In the genomic region with DNA sequence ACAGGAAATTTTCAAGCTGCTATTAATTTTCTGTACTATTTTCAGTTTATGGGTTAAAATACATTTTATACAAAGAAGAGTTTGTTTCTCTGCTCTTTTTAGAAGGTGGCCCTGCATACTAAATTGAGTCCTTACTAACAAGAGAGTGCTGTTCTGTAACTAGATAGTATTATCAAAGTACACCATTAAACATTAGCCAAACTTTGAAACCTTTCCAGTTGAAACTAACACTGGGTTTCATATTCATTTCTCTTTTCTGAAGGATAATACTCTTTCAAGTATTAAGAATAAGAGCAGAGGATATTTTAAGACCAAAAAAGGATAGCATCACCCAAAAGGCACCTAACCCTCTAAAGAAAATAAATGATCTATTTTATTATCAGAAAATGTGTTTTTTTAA, we compare ENCODE assay signal across 16 cellular contexts. TPM values are rescaled to one million over a fixed set of nuclear protein-coding genes. Genes with fewer than 3 reads are reported as not detected.
DNase-seq lines count a peak whose midpoint lies in the region; ATAC-seq and TF ChIP-seq lines count a peak whose summit lies in the region.
"Had no signal": no experiment of that assay in that cellular context is flagged by ENCODE, and none has a peak within 500 bp of the region (broad histone marks: within the 10 kb centered on the region; RNA-seq: fewer than 3 reads in every experiment).

No MANE protein-coding gene starts in this region.

- peak overlapping the region; percentile 8; the same call in 1 of the 2 replicates for H3K9ac ChIP-seq in Karpas-422 (ENCODE audit: low read length)
- H3K9ac ChIP-seq in mesenchymal stem cell (ENCODE audit: low read length), result peak overlapping the region; percentile 57
- H3K9ac ChIP-seq: neural progenitor cell had no signal

- no peak overlapping the region for H3K4ac ChIP-seq in mesenchymal stem cell (ENCODE audit: low read depth in 1 of 2, low read length in 2 of 2)

- H3K27me3 ChIP-seq in Karpas-422 (ENCODE audit: low read length) (no peaks in the 10 kb centered on the region), mesenchymal stem cell (ENCODE audit: control insufficient read depth in 1 of 2, insufficient read depth in 1 of 2, low read length in 2 of 2) (no peaks in the 10 kb centered on the region), GM23338 (ENCODE audit: insufficient read depth) (no peaks in the 10 kb centered on the region)
- H3K27me3 ChIP-seq: BLaER1 treated with 17β-estradiol and CSF1 and Interleukin-3, amounts not matched to agents 10 nM and 100 nM; hepatocyte; left lung; neural progenitor cell had no signal

- H3K9me2 ChIP-seq in Karpas-422 (replicated peaks; ENCODE audit: insufficient read depth, low read length) (no peaks in the 10 kb centered on the region), GM23338 (ENCODE audit: insufficient read depth) (no peaks in the 10 kb centered on the region)

- no peak overlapping the region for H3K4me3 ChIP-seq in Karpas-422 (ENCODE audit: low read length)
- no peak overlapping the region for H3K4me3 ChIP-seq in mesenchymal stem cell (ENCODE audit: insufficient read depth in 1 of 2, low read depth in 1 of 2, low read length in 2 of 2)
- H3K4me3 ChIP-seq in GM23338, result no peak overlapping the region
- H3K4me3 ChIP-seq: BLaER1 treated with 17β-estradiol and CSF1 and Interleukin-3, amounts not matched to agents 10 nM and 100 nM; hepatocyte; left lung; neural progenitor cell had no signal

- H3K79me1 ChIP-seq in mesenchymal stem cell (replicated peaks; ENCODE audit: low read length, poor library complexity, severe bottlenecking), result peaks cover 12% of the 10 kb centered on the region

- CTCF ChIA-PET in Calu3 (lab: Charles Lee), result interaction anchor here (0.7 to 4.7 kb wide), 3 partner anchors 52 to 193 kb away, joined by 4 to 36 read pairs (median 8); a partner anchor contains a TSS

- H2BK12ac ChIP-seq in mesenchymal stem cell (ENCODE audit: low read length in 2 of 2), result no peak overlapping the region

- H3K4me2 ChIP-seq in Karpas-422 (ENCODE audit: low read depth, low read length, poor library complexity, severe bottlenecking) (peak overlapping the region; percentile 38), mesenchymal stem cell (ENCODE audit: low read length, poor library complexity, severe bottlenecking) (no peak overlapping the region), GM23338 (no peak overlapping the region)
- H3K4me2 ChIP-seq: hepatocyte, neural progenitor cell had no signal

- H2AK5ac ChIP-seq in mesenchymal stem cell (ENCODE audit: low read length, severe bottlenecking), result no peak overlapping the region

- H3K36me3 Mint-ChIP-seq in Calu3 (ENCODE audit: insufficient read depth, unreplicated experiment), result peaks cover 3% of the 10 kb centered on the region
- H3K36me3 Mint-ChIP-seq in GM23338 (ENCODE audit: low read depth), result 0 out of 3 replicates have a peak, but pooled peaks cover 2% of the 10 kb centered on the region

- H3K4me3 Mint-ChIP-seq in Calu3 (ENCODE audit: low read depth, unreplicated experiment), result no peak overlapping the region
- no peak overlapping the region for H3K4me3 Mint-ChIP-seq in GM23338
- H3K4me3 Mint-ChIP-seq: activated naive CD4-positive, alpha-beta T cell treated with anti-CD3 and anti-CD28 coated beads, Interleukin-2, amount 10 ng/mL, durations not matched to agents 7 days and 5 days; neural progenitor cell had no signal

- intact Hi-C loops in Calu3 (cut with micrococcal nuclease; ENCODE audit: unreplicated experiment), result loop anchor here (5.0 kb wide), 2 partner anchors 89 to 174 kb away; no protein-coding TSS in a partner anchor

- no peaks in the 10 kb centered on the region for H3K9me3 Mint-ChIP-seq in Calu3 (ENCODE audit: low read depth, unreplicated experiment)
- H3K9me3 Mint-ChIP-seq in GM23338, result no peaks in the 10 kb centered on the region
- H3K9me3 Mint-ChIP-seq: activated naive CD4-positive, alpha-beta T cell treated with anti-CD3 and anti-CD28 coated beads, Interleukin-2, amount 10 ng/mL, durations not matched to agents 7 days and 5 days; neural progenitor cell had no signal

- no peak overlapping the region for H3K23ac ChIP-seq in mesenchymal stem cell (ENCODE audit: low read length in 2 of 2)

- no peaks in the 10 kb centered on the region for H3F3A ChIP-seq in GM23338 (replicated peaks; ENCODE audit: low read depth)

- H2AFZ ChIP-seq in Karpas-422 (ENCODE audit: low read length) (no peak overlapping the region), mesenchymal stem cell (ENCODE audit: low read depth, low read length) (no peak overlapping the region), GM23338 (no peak overlapping the region)
- H2AFZ ChIP-seq: hepatocyte, neural progenitor cell had no signal

- H3K36me3 ChIP-seq in Karpas-422 (ENCODE audit: insufficient read depth, low read length) (peaks cover 12% of the 10 kb centered on the region; the same call in 1 of the 2 replicates), mesenchymal stem cell (ENCODE audit: control insufficient read depth in 1 of 2, insufficient read depth in 2 of 2, low read depth in 1 of 2, low read length in 2 of 2) (peaks cover 5 to 31% of the 10 kb centered on the region in 2 experiments), GM23338 (ENCODE audit: insufficient read depth) (no peaks in the 10 kb centered on the region)
- H3K36me3 ChIP-seq: neural progenitor cell had no signal

- no peak overlapping the region for H2BK15ac ChIP-seq in mesenchymal stem cell (ENCODE audit: low read depth, poor library complexity, severe bottlenecking)

- H3K27ac Mint-ChIP-seq in Calu3 (ENCODE audit: unreplicated experiment) (peak overlapping the region; percentile 3), GM23338 (no peak overlapping the region)
- H3K27ac Mint-ChIP-seq: activated naive CD4-positive, alpha-beta T cell treated with anti-CD3 and anti-CD28 coated beads, Interleukin-2, amount 10 ng/mL, durations not matched to agents 7 days and 5 days; neural progenitor cell had no signal

- no peak overlapping the region for H3K14ac ChIP-seq in mesenchymal stem cell (ENCODE audit: low read length in 2 of 2)

- H4K20me1 ChIP-seq in Karpas-422 (ENCODE audit: insufficient read depth, low read depth, low read length) (no peaks in the 10 kb centered on the region), GM23338 (replicated peaks; ENCODE audit: insufficient read depth) (no peaks in the 10 kb centered on the region)

- no peak overlapping the region for H4K91ac ChIP-seq in mesenchymal stem cell (ENCODE audit: low read length)

- DNase-seq in Calu3, result no peak
- peak; percentile 47 for DNase-seq in Karpas-422
- DNase-seq in mesenchymal stem cell, result no peak
- no peak for DNase-seq in GF-D8 (lab: John Stamatoyannopoulos, UW)
- no peak for DNase-seq in AG08395 (ENCODE audit: low spot score)
- no peak for DNase-seq in amniotic stem cell (lab: John Stamatoyannopoulos, UW)
- DNase-seq in GM23338 (ENCODE audit: low spot score), result no peak
- DNase-seq: activated naive CD4-positive, alpha-beta T cell treated with anti-CD3 and anti-CD28 coated beads, Interleukin-2, amount 10 ng/mL, durations not matched to agents 7 days and 5 days; erythroblast; left lung; NCI-H1930; NCI-H526 treated with DMSO at 0.1 percent for 48 hours had no signal

- H2BK120ac ChIP-seq in mesenchymal stem cell (ENCODE audit: low read depth, low read length), result no peak overlapping the region

- BruUV-seq in Calu3 (replicated peaks; lab: Mats Ljungman, UMichigan), result no TSS peak

- peaks cover 56% of the 10 kb centered on the region for H3K4me1 ChIP-seq in Karpas-422 (ENCODE audit: low read length)
- no peaks in the 10 kb centered on the region for H3K4me1 ChIP-seq in mesenchymal stem cell (ENCODE audit: control insufficient read depth, insufficient read depth, low read depth, low read length)
- no peaks in the 10 kb centered on the region for H3K4me1 ChIP-seq in GM23338 (ENCODE audit: insufficient read depth)
- H3K4me1 ChIP-seq: neural progenitor cell had no signal

- H2BK5ac ChIP-seq in mesenchymal stem cell (ENCODE audit: low read depth, low read length, poor library complexity, severe bottlenecking), result no peak overlapping the region

- H3K79me2 ChIP-seq in Karpas-422 (ENCODE audit: low read length), result peaks cover 34% of the 10 kb centered on the region
- no peaks in the 10 kb centered on the region for H3K79me2 ChIP-seq in GM23338 (replicated peaks; ENCODE audit: insufficient read depth)

- TF ChIP-seq CTCF in Calu3 (IDR thresholded peaks at IDR 0.05; ENCODE audit: unreplicated experiment) (no peak), GM23338 (conservative IDR thresholded peaks at IDR 0.05; ENCODE audit: low read depth in 2 of 2) (no peak)

- H3K27ac ChIP-seq in Karpas-422 (ENCODE audit: low read length) (peak overlapping the region; percentile 69), mesenchymal stem cell (ENCODE audit: low read length, poor library complexity, severe bottlenecking) (no peak overlapping the region), GM23338 (ENCODE audit: low read depth) (no peak overlapping the region)
- H3K27ac ChIP-seq: hepatocyte, left lung, neural progenitor cell had no signal

- no peak overlapping the region for H4K8ac ChIP-seq in mesenchymal stem cell (ENCODE audit: low read length)

- H3K18ac ChIP-seq in mesenchymal stem cell (ENCODE audit: low read depth in 1 of 2, low read length in 2 of 2), result no peak overlapping the region

- peak; percentile 46 for ATAC-seq in GM19467 (IDR thresholded peaks at IDR 0.05; ENCODE audit: unreplicated experiment)
- ATAC-seq in GM23338, result no peak

- H3K27me3 Mint-ChIP-seq in Calu3 (ENCODE audit: unreplicated experiment) (no peaks in the 10 kb centered on the region), GM23338 (ENCODE audit: insufficient read depth, low read depth, poor library complexity) (no peaks in the 10 kb centered on the region)
- H3K27me3 Mint-ChIP-seq: activated naive CD4-positive, alpha-beta T cell treated with anti-CD3 and anti-CD28 coated beads, Interleukin-2, amount 10 ng/mL, durations not matched to agents 7 days and 5 days had no signal

- H3K9me3 ChIP-seq in Karpas-422 (ENCODE audit: low read length) (no peaks in the 10 kb centered on the region), mesenchymal stem cell (ENCODE audit: control insufficient read depth, low read length) (no peaks in the 10 kb centered on the region)
- H3K9me3 ChIP-seq: BLaER1 treated with 17β-estradiol and CSF1 and Interleukin-3, amounts not matched to agents 10 nM and 100 nM; left lung had no signal

- H3K4me1 Mint-ChIP-seq in Calu3 (ENCODE audit: low read depth, unreplicated experiment), result peaks cover 46% of the 10 kb centered on the region
- peaks cover 2% of the 10 kb centered on the region; the same call in 1 of the 3 replicates for H3K4me1 Mint-ChIP-seq in GM23338

TF ChIP-seq in GM23338, 12 proteins besides CTCF, POLR2A, EP300 and RAD21 (continues in another document):
- TF ChIP-seq STAT1 (IDR thresholded peaks at IDR 0.05; ENCODE audit: unreplicated experiment) (no peak), EZH2phosphoT487 (IDR thresholded peaks at IDR 0.05; ENCODE audit: unreplicated experiment) (no peak), EZH2 (IDR thresholded peaks at IDR 0.05; ENCODE audit: low read depth, unreplicated experiment) (no peak)

RNA-seq across cellular contexts. Expression of a gene that starts 47.2 kb away (rescaled TPM):
- total RNA-seq in Calu3 (2022), result 99.8 and 109 TPM in 2 replicates
- total RNA-seq in Karpas-422 (2014; rRNA removed; shearing (Covaris generic); ENCODE audit: low replicate concordance), result 138 and 168 TPM in 2 replicates
- polyA plus RNA-seq in mesenchymal stem cell (2013, experiment 1 of 2), result 205 TPM
- 205 TPM for polyA plus RNA-seq in mesenchymal stem cell (2013, experiment 2 of 2)
- total RNA-seq in GM23338 (2014; rRNA removed; shearing (Covaris generic)), result 442 and 453 TPM in 2 replicates
- polyA plus RNA-seq in GM23338 (2016; fragmentation: Nextera tagmentation; extraction: Ambion mirVana), result 819 and 844 TPM in 2 replicates
